Comparison of ENCODE assay signal across 15 cellular contexts in the genomic region with DNA sequence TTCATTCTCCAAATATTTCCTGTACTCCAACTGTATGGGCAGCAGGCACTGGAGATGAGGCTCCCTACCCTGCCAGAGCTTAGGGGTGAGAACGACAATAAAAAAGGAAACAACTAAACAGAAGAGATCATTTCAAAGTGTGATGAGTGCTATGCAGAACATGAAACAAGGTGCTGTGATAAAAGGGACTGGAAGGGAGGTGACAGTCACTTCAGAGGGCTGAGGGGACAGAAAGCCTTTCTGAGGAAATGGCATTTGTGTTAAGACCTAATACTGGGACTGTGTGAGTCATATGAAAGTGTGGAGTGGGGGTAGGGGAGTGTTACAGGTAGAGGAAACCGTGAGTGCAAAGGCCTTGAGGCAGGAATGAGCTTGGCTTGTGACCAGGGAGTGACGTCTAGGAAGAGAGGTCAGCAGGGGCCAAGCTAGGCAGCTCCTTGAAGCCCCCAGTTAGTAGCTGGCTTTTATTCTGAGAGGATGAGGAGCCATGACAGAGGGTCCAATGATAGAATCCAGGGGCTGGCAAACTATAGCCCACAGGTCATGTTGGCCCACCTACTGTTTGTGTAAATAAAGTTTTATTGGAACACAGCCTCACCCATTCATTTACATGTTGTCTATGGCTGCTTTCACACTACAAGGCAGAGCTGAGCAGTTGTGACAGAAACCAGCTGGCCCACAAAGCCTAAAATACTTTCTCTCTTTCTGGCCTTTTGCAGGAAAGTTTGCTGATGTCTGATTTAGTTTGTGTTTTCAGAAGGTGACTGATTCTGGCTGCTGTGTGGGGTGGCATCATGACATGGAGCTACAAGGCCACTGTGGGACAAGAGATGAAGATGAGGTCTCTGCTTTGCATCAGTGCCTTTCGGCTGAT. TPM values are rescaled to one million over a fixed set of nuclear protein-coding genes. Genes with fewer than 3 reads are reported as not detected.
A peak's percentile ranks its signal among the peaks of the same experiment; 100 is the strongest.
DNase-seq lines count a peak whose midpoint lies in the region; ATAC-seq and TF ChIP-seq lines count a peak whose summit lies in the region.
"Had no signal": no experiment of that assay in that cellular context is flagged by ENCODE, and none has a peak within 500 bp of the region (broad histone marks: within the 10 kb centered on the region; RNA-seq: fewer than 3 reads in every experiment).

No MANE protein-coding gene starts in this region.

- intact Hi-C loops in Calu3 (cut with micrococcal nuclease; ENCODE audit: unreplicated experiment) (no loop called here), PC-9 (cut with micrococcal nuclease; ENCODE audit: unreplicated experiment) (loop anchor here (2.0 kb wide), 1 partner anchor 18 kb away; no protein-coding TSS in a partner anchor)

- ATAC-seq in HG03280 (IDR thresholded peaks at IDR 0.05; ENCODE audit: unreplicated experiment) (no peak), HG03159 (IDR thresholded peaks at IDR 0.05; ENCODE audit: unreplicated experiment) (no peak)

- H3K27me3 ChIP-seq in PC-9 (ENCODE audit: insufficient read depth, low read depth) (no peaks in the 10 kb centered on the region), Karpas-422 (ENCODE audit: low read length) (no peaks in the 10 kb centered on the region)
- H3K27me3 ChIP-seq: adrenal gland, ovary had no signal

- H3K36me3 Mint-ChIP-seq in Calu3 (ENCODE audit: insufficient read depth, unreplicated experiment) (peaks cover 6% of the 10 kb centered on the region), neural crest cell (ENCODE audit: low read depth) (peaks cover 5% of the 10 kb centered on the region)

- H3K4me3 ChIP-seq in PC-9, result peak overlapping the region; percentile 2; the same call in 1 of the 2 replicates
- no peak overlapping the region for H3K4me3 ChIP-seq in fibroblast of villous mesenchyme (ENCODE audit: low read depth, low read length)
- no peak overlapping the region for H3K4me3 ChIP-seq in Karpas-422 (ENCODE audit: low read length)
- H3K4me3 ChIP-seq: adrenal gland, ovary had no signal

- TF ChIP-seq CTCF in Calu3 (IDR thresholded peaks at IDR 0.05; ENCODE audit: unreplicated experiment) (no peak), PC-9 (conservative IDR thresholded peaks at IDR 0.05) (no peak), fibroblast of villous mesenchyme (IDR thresholded peaks at IDR 0.05; ENCODE audit: insufficient read depth, low read depth, low read length) (no peak), neural crest cell (conservative IDR thresholded peaks at IDR 0.05) (no peak)

- H3K9me3 ChIP-seq in PC-9 (ENCODE audit: insufficient read depth, low read depth) (peaks cover 17% of the 10 kb centered on the region), Karpas-422 (ENCODE audit: low read length) (no peaks in the 10 kb centered on the region)
- H3K9me3 ChIP-seq: adrenal gland, ovary had no signal

- DNase-seq in Calu3 (peak; percentile 54), PC-9 (peak; percentile 28 to 78), fibroblast of villous mesenchyme (ENCODE audit: low read depth) (peak; percentile 54), neural crest cell (ENCODE audit: low read depth, low spot score) (no peak), cortex of kidney (lab: John Stamatoyannopoulos, UW) (no peak), Karpas-422 (no peak)
- DNase-seq: dermis blood vessel endothelial cell; DMS79; MM.1S; stimulated activated CD8-positive, alpha-beta memory T cell treated with anti-CD3 and anti-CD28 coated beads, Interleukin-4, amount 100 ng/mL, for 48 hours had no signal

- H2AFZ ChIP-seq in PC-9 (0 out of 2 replicates have a peak overlapping the region, but pooled peaks have one; percentile 3), Karpas-422 (ENCODE audit: low read length) (no peak overlapping the region)

- H3K4me1 ChIP-seq in PC-9 (replicated peaks; ENCODE audit: insufficient read depth), result peaks cover 46% of the 10 kb centered on the region
- H3K4me1 ChIP-seq in Karpas-422 (ENCODE audit: low read length), result no peaks in the 10 kb centered on the region
- H3K4me1 ChIP-seq: adrenal gland had no signal

- H3K9ac ChIP-seq in Karpas-422 (ENCODE audit: low read length), result no peak overlapping the region

- no peaks in the 10 kb centered on the region for H3K9me2 ChIP-seq in PC-9 (ENCODE audit: insufficient read depth)
- H3K9me2 ChIP-seq in Karpas-422 (replicated peaks; ENCODE audit: insufficient read depth, low read length), result no peaks in the 10 kb centered on the region

- CTCF ChIA-PET in Calu3 (lab: Charles Lee) (interaction anchor here (2.4 kb wide), 1 partner anchor 32 kb away, joined by 12 read pairs; no protein-coding TSS in a partner anchor), PC-9 (lab: Charles Lee) (interaction anchor here (0.6 to 1.4 kb wide), 2 partner anchors 32 to 183 kb away, joined by 3 to 6 read pairs; no protein-coding TSS in a partner anchor)

- H3K4me2 ChIP-seq in PC-9 (peak overlapping the region; percentile 66), Karpas-422 (ENCODE audit: low read depth, low read length, poor library complexity, severe bottlenecking) (no peak overlapping the region)

- H3K36me3 ChIP-seq in PC-9 (ENCODE audit: low read depth), result no peaks in the 10 kb centered on the region
- no peaks in the 10 kb centered on the region for H3K36me3 ChIP-seq in Karpas-422 (ENCODE audit: insufficient read depth, low read length)
- H3K36me3 ChIP-seq: adrenal gland, ovary had no signal

- H3K4me3 Mint-ChIP-seq in Calu3 (ENCODE audit: low read depth, unreplicated experiment), result peak overlapping the region; percentile 38
- H3K4me3 Mint-ChIP-seq in neural crest cell, result no peak overlapping the region

- H3K79me2 ChIP-seq in PC-9 (ENCODE audit: low read depth) (no peaks in the 10 kb centered on the region), Karpas-422 (ENCODE audit: low read length) (no peaks in the 10 kb centered on the region)

- H3K27ac Mint-ChIP-seq in Calu3 (ENCODE audit: unreplicated experiment) (peak overlapping the region; percentile 87), neural crest cell (ENCODE audit: unreplicated experiment) (peak overlapping the region; percentile 77)

- H3F3A ChIP-seq in PC-9 (ENCODE audit: insufficient read depth, low read depth), result peaks cover 36% of the 10 kb centered on the region

- H3K27ac ChIP-seq in PC-9, result peak overlapping the region; percentile 90
- no peak overlapping the region for H3K27ac ChIP-seq in Karpas-422 (ENCODE audit: low read length)
- H3K27ac ChIP-seq: HL-60 had no signal

- peaks cover 42% of the 10 kb centered on the region for H3K4me1 Mint-ChIP-seq in Calu3 (ENCODE audit: low read depth, unreplicated experiment)
- H3K4me1 Mint-ChIP-seq in neural crest cell, result peaks cover 5% of the 10 kb centered on the region

- H4K20me1 ChIP-seq in PC-9 (ENCODE audit: insufficient read depth) (no peaks in the 10 kb centered on the region), Karpas-422 (ENCODE audit: insufficient read depth, low read depth, low read length) (no peaks in the 10 kb centered on the region)

- peaks cover 9% of the 10 kb centered on the region for H3K9me3 Mint-ChIP-seq in Calu3 (ENCODE audit: low read depth, unreplicated experiment)
- H3K9me3 Mint-ChIP-seq in neural crest cell, result peaks cover 9% of the 10 kb centered on the region

- POLR2A ChIA-PET in PC-9 (lab: Charles Lee; ENCODE audit: unreplicated experiment), result no interaction called here

- BruUV-seq in Calu3 (replicated peaks; lab: Mats Ljungman, UMichigan), result no TSS peak
- BruUV-seq in PC-9 (replicated peaks; lab: Mats Ljungman, UMichigan), result no TSS peak

- H3K27me3 Mint-ChIP-seq in Calu3 (ENCODE audit: unreplicated experiment) (no peaks in the 10 kb centered on the region), neural crest cell (ENCODE audit: low read depth) (no peaks in the 10 kb centered on the region)

RNA-seq across cellular contexts. Expression of gene LSM3, which starts 56.6 kb away (rescaled TPM):
- 16.7 and 17.7 TPM in 2 replicates for total RNA-seq in Calu3 (2022)
- total RNA-seq in PC-9 (2021), result 8.7 and 18.3 TPM in 2 replicates
- 5.5 and 7.3 TPM in 2 replicates for total RNA-seq in fibroblast of villous mesenchyme
- 18.3 and 19.1 TPM in 2 replicates for total RNA-seq in neural crest cell
- 13.8 and 14.2 TPM in 2 replicates for total RNA-seq in Karpas-422 (2014; rRNA removed; shearing (Covaris generic); ENCODE audit: low replicate concordance)

RNA-seq across cellular contexts. Expression of gene XPC, which starts 56.8 kb away (rescaled TPM):
- total RNA-seq in Calu3 (2022) (23.8 and 24.3 TPM in 2 replicates), PC-9 (2021) (27.1 and 28.8 TPM in 2 replicates), fibroblast of villous mesenchyme (33.5 and 54.4 TPM in 2 replicates), neural crest cell (37.3 and 41.6 TPM in 2 replicates)
- total RNA-seq in Karpas-422 (2014; rRNA removed; shearing (Covaris generic); ENCODE audit: low replicate concordance), result 30.3 and 38.0 TPM in 2 replicates

Comparison
In these comparisons a context has a peak if more than half of its experiments do, and no peak if none do; other contexts are left out.
1. DNase-seq: peak in Calu3 (single experiment), PC-9 (2 of 2) and fibroblast of villous mesenchyme (single experiment); none in neural crest cell (single experiment), cortex of kidney (single experiment) and Karpas-422 (single experiment).